In genomic region chr17:39700148-39700987, GRCh38 we compare ENCODE assay signal across 8 cellular contexts. TPM values are rescaled to one million over a fixed set of nuclear protein-coding genes. Genes with fewer than 3 reads are reported as not detected.
DNase-seq lines count a peak whose midpoint lies in the region; ATAC-seq and TF ChIP-seq lines count a peak whose summit lies in the region.

No MANE protein-coding gene starts in this region.

- H3K36me3 ChIP-seq in ACC112 (ENCODE audit: insufficient read depth, low read length), result no peaks in the 10 kb centered on the region
- peaks cover 3% of the 10 kb centered on the region; the same call in 1 of the 2 replicates for H3K36me3 ChIP-seq in Panc1 (ENCODE audit: control insufficient read depth, insufficient read depth, low read length)

- CTCF ChIA-PET in Panc1 (lab: Charles Lee), result interaction anchor here (0.6 to 1.2 kb wide), 4 partner anchors 29 to 173 kb away, joined by 3 to 4 read pairs (median 4); no protein-coding TSS in a partner anchor

- H3K4me1 ChIP-seq in ACC112 (ENCODE audit: control insufficient read depth, insufficient read depth, low read length, unreplicated experiment), result peaks cover 3% of the 10 kb centered on the region
- H3K4me1 ChIP-seq in Panc1 (ENCODE audit: control insufficient read depth, insufficient read depth, low read length), result peaks cover 46% of the 10 kb centered on the region

- H3K27ac ChIP-seq in ACC112 (ENCODE audit: low read depth, low read length) (no peak overlapping the region), Panc1 (ENCODE audit: low read length) (peak overlapping the region; percentile 77)

- H3K27me3 ChIP-seq in ACC112 (ENCODE audit: insufficient read depth, low read length), result no peaks in the 10 kb centered on the region
- no peaks in the 10 kb centered on the region for H3K27me3 ChIP-seq in Panc1 (ENCODE audit: control insufficient read depth, insufficient read depth, low read length)

- H3K9me3 ChIP-seq in Panc1 (ENCODE audit: control insufficient read depth, insufficient read depth, low read depth, low read length), result no peaks in the 10 kb centered on the region

- POLR2A ChIA-PET in Panc1 (lab: Charles Lee), result interaction anchor here (0.6 kb wide), 1 partner anchor 16 kb away, joined by 6 read pairs; no protein-coding TSS in a partner anchor

- H3K4me3 ChIP-seq in ACC112 (ENCODE audit: low read depth, low read length) (peak overlapping the region; percentile 90), Panc1 (ENCODE audit: low read depth in 2 of 2, low read length in 2 of 2) (peak overlapping the region; percentile 70 to 78), fibroblast of villous mesenchyme (ENCODE audit: low read depth, low read length) (peak overlapping the region; percentile 83)

- ATAC-seq in Panc1 (peak; percentile 75), natural killer cell (peak in 2 of 3 donors; percentile 10 to 27), GM19328 (IDR thresholded peaks at IDR 0.05; ENCODE audit: unreplicated experiment) (no peak), GM21737 (IDR thresholded peaks at IDR 0.05; ENCODE audit: unreplicated experiment) (no peak)

- TF ChIP-seq CTCF in Panc1 (IDR thresholded peaks at IDR 0.05), result no peak
- TF ChIP-seq CTCF in fibroblast of villous mesenchyme (IDR thresholded peaks at IDR 0.05; ENCODE audit: insufficient read depth, low read depth, low read length), result no peak
- TF ChIP-seq CTCF in natural killer cell (IDR thresholded peaks at IDR 0.05), result no peak

- intact Hi-C loops in Panc1 (cut with micrococcal nuclease; ENCODE audit: unreplicated experiment) (no loop called here), natural killer cell (cut with micrococcal nuclease) (no loop called here)

- no peaks in the 10 kb centered on the region for H3K36me3 Mint-ChIP-seq in natural killer cell

- peak overlapping the region in 1 of 2 donors; percentile 63 for H3K27ac Mint-ChIP-seq in natural killer cell

- peaks cover 22 to 49% of the 10 kb centered on the region in 2 donors for H3K4me1 Mint-ChIP-seq in natural killer cell

- H2AFZ ChIP-seq in ACC112 (ENCODE audit: low read length, unreplicated experiment), result peak overlapping the region; percentile 87

- DNase-seq in Panc1 (ENCODE audit: low read depth, low spot score) (no peak), fibroblast of villous mesenchyme (ENCODE audit: low read depth) (peak; percentile 35), natural killer cell (no peak), cerebellum (ENCODE audit: low spot score) (no peak), HPDE6-E6E7 (ENCODE audit: extremely low spot score) (no peak)

- H3K27me3 Mint-ChIP-seq in natural killer cell (ENCODE audit: low read depth in 2 of 2), result peaks cover 13 to 24% of the 10 kb centered on the region in 2 donors

- no peaks in the 10 kb centered on the region for H3K9me3 Mint-ChIP-seq in natural killer cell

- in situ Hi-C loops in Panc1 (cut with HindIII; ENCODE audit: low pct_unique_long_range_greater_than_20kb, low sequenced_read_pairs), result no loop called here

- BruUV-seq in Panc1 (replicated peaks; lab: Mats Ljungman, UMichigan), result no TSS peak

- peak overlapping the region; percentile 69 for H3K4me3 Mint-ChIP-seq in natural killer cell

- peaks cover 21% of the 10 kb centered on the region for H3K79me2 ChIP-seq in ACC112 (ENCODE audit: control insufficient read depth, insufficient read depth, low read length, unreplicated experiment)

RNA-seq across cellular contexts. Expression of gene ERBB2, which starts 0.5 kb away (rescaled TPM):
- 68.6 TPM for total RNA-seq in Panc1 (2021; ENCODE audit: unreplicated experiment)
- 60.1 TPM for polyA plus RNA-seq in Panc1 (2012; ENCODE audit: insufficient read length)
- total RNA-seq in fibroblast of villous mesenchyme, result 42.2 and 47.1 TPM in 2 replicates
- total RNA-seq in natural killer cell, result 100 to 1,000 TPM in 1 of 3 donors, 10 to 100 TPM in 2; 77.6 to 115 (median 82.1) TPM
- total RNA-seq in cerebellum, result 16.9 TPM

RNA-seq across cellular contexts. Expression of gene PGAP3, which starts 12.5 kb away (rescaled TPM):
- total RNA-seq in Panc1 (2021; ENCODE audit: unreplicated experiment), result 21.8 TPM
- polyA plus RNA-seq in Panc1 (2012; ENCODE audit: insufficient read length), result 23.8 TPM
- total RNA-seq in fibroblast of villous mesenchyme, result 4.7 and 7.7 TPM in 2 replicates
- total RNA-seq in natural killer cell, result 10 to 100 TPM; 45.8 to 57.8 (median 52.4) TPM
- total RNA-seq in cerebellum, result 10.5 TPM

RNA-seq across cellular contexts. Expression of gene MIEN1, which starts 30.0 kb away (rescaled TPM):
- total RNA-seq in Panc1 (2021; ENCODE audit: unreplicated experiment) (103 TPM), fibroblast of villous mesenchyme (19.0 and 30.3 TPM in 2 replicates), natural killer cell (10 to 100 TPM; 48.8 to 55.2 (median 51.6) TPM), cerebellum (8.4 TPM)
- polyA plus RNA-seq in Panc1 (2012; ENCODE audit: insufficient read length), result 168 TPM

RNA-seq across cellular contexts. Expression of gene PNMT, which starts 32.1 kb away (rescaled TPM):
- 2.4 TPM for total RNA-seq in Panc1 (2021; ENCODE audit: unreplicated experiment)
- 4.6 TPM for polyA plus RNA-seq in Panc1 (2012; ENCODE audit: insufficient read length)
- total RNA-seq in fibroblast of villous mesenchyme, result not detected in 2 replicates
- total RNA-seq in natural killer cell, result 1 to 10 TPM; 1.2 to 2.5 (median 2.2) TPM
- 1.5 TPM for total RNA-seq in cerebellum

RNA-seq across cellular contexts. Expression of gene TCAP, which starts 35.2 kb away (rescaled TPM):
- 1.6 TPM for total RNA-seq in Panc1 (2021; ENCODE audit: unreplicated experiment)
- 3.1 TPM for polyA plus RNA-seq in Panc1 (2012; ENCODE audit: insufficient read length)
- total RNA-seq in fibroblast of villous mesenchyme, result under 0.01 TPM in 1 of 2 replicates, not detected in the other
- total RNA-seq in natural killer cell, result 1 to 10 TPM; 1.3 to 3.8 (median 2.4) TPM
- 1.7 TPM for total RNA-seq in cerebellum

Comparison
In these comparisons a context has a peak if more than half of its experiments do, and no peak if none do; other contexts are left out.
1. ATAC-seq: peak in Panc1 (single experiment) and natural killer cell (2 of 3); none in GM19328 (single experiment) and GM21737 (single experiment).
2. Peak in every context shown above with its lines, with median percentiles within 50 percentile points of each other: H3K4me3 ChIP-seq.